Comparison of ENCODE assay signal across 30 cellular contexts in the genomic region with DNA sequence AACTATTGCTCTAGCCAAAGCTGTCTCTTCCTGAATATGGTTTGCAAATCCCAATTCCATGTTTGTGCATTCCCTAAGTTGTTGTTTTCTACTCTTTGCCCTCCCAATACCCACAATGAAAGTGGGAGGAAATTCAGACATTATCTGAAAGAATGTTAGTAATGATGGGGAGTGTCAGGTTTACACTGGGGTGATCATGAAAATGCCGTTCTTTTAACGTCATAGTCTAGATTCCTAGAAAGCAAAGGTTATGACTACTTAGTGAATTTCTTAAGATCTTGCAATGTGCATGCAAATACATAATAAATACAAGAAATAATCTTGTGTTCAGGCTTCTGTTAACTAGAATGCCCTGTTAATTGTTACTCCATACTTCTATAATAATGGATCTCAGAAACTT.
DNase-seq lines count a peak whose midpoint lies in the region; ATAC-seq, FAIRE-seq and TF ChIP-seq lines count a peak whose summit lies in the region.
"Had no signal": no experiment of that assay in that cellular context is flagged by ENCODE, and none has a peak within 500 bp of the region (broad histone marks: within the 10 kb centered on the region; RNA-seq: fewer than 3 reads in every experiment).

No MANE protein-coding gene starts in this region.

- H3K79me1 ChIP-seq in H9 (ENCODE audit: insufficient read depth, low read depth, low read length, poor library complexity, severe bottlenecking) = no peaks in the 10 kb centered on the region

- H4K91ac ChIP-seq in H9 (ENCODE audit: insufficient read length, low read depth, low read length) = no peak overlapping the region

- H4K5ac ChIP-seq in H9 (ENCODE audit: insufficient read length, low read depth, low read length) = no peak overlapping the region

- no peak overlapping the region for H3K23ac ChIP-seq in H9 (ENCODE audit: insufficient read length, low read depth, low read length)

- H3K27me3 ChIP-seq in H9 (ENCODE audit: insufficient read depth, low read length) = no peaks in the 10 kb centered on the region
- H3K27me3 ChIP-seq: esophagus muscularis mucosa, gastroesophageal sphincter, right atrium auricular region, spleen, uterus had no signal

- H3K4me2 ChIP-seq in A549 (peak overlapping the region; percentile 49), H9 (ENCODE audit: insufficient read depth, insufficient read length, low read length) (no peak overlapping the region)

- no peak overlapping the region for H2BK120ac ChIP-seq in H9 (ENCODE audit: low read depth, low read length, poor library complexity, severe bottlenecking)

- TF ChIP-seq EP300 in A549 (IDR thresholded peaks at IDR 0.05) (peak in 1 of 2 experiments; percentile 26; a peak in 1 of 5 replicates), Ishikawa (IDR thresholded peaks at IDR 0.05; ENCODE audit: borderline replicate concordance) (peak; percentile 82)

- no peaks in the 10 kb centered on the region; a peak in 1 of 5 replicates for H3K9me3 Mint-ChIP-seq in H9
- H3K9me3 Mint-ChIP-seq: activated CD4-positive, alpha-beta T cell treated with anti-CD3 and anti-CD28 coated beads, Interleukin-2, amount 10 ng/mL, durations not matched to agents 7 days and 5 days; activated naive CD8-positive, alpha-beta T cell treated with anti-CD3 and anti-CD28 coated beads, Interleukin-2, amount 10 ng/mL, durations not matched to agents 7 days and 5 days; effector memory CD8-positive, alpha-beta T cell; memory B cell; neural crest cell; stimulated activated naive CD8-positive, alpha-beta T cell treated with anti-CD3 and anti-CD28 coated beads, Interleukin-15, amount 100 ng/mL, for 72 hours had no signal

- TF ChIP-seq RAD21 in A549 (conservative IDR thresholded peaks at IDR 0.05 in 1 of 2, IDR thresholded peaks at IDR 0.05 in 1 of 2) (no peak), Ishikawa (IDR thresholded peaks at IDR 0.05; ENCODE audit: low read depth) (no peak; the same call in 1 of the 2 replicates)

- H3K27ac Mint-ChIP-seq in H9 = no peak overlapping the region
- H3K27ac Mint-ChIP-seq: activated CD4-positive, alpha-beta T cell treated with anti-CD3 and anti-CD28 coated beads, Interleukin-2, amount 10 ng/mL, durations not matched to agents 7 days and 5 days; activated naive CD8-positive, alpha-beta T cell treated with anti-CD3 and anti-CD28 coated beads, Interleukin-2, amount 10 ng/mL, durations not matched to agents 7 days and 5 days; effector memory CD8-positive, alpha-beta T cell; memory B cell; stimulated activated naive CD8-positive, alpha-beta T cell treated with anti-CD3 and anti-CD28 coated beads, Interleukin-15, amount 100 ng/mL, for 72 hours; T-cell; WTC11 had no signal

- POLR2A ChIA-PET in A549 (lab: Yijun Ruan, JAX) = no interaction called here

- no peak overlapping the region for H2BK5ac ChIP-seq in H9 (ENCODE audit: insufficient read length, low read length)

- DNase-seq in A549 (ENCODE audit: low read depth in 1 of 2, low spot score in 1 of 2) (peak; percentile 10 to 31), kidney tubule cell (ENCODE audit: low spot score) (peak; percentile 33), SKM-1 treated with dmso at 0.1 percent for 144 hours (lab: John Stamatoyannopoulos, UW; ENCODE audit: unreplicated experiment) (no peak), H9 (no peak), T-helper 1 cell (no peak)
- no peak for DNase-seq in activated CD4-positive, alpha-beta T cell treated with anti-CD3 and anti-CD28 coated beads, Interleukin-2, amount 50 U/mL, for 48 hours
- DNase-seq: 8988T; activated CD4-positive, alpha-beta T cell treated with anti-CD3 and anti-CD28 coated beads, Interleukin-2, amount 10 ng/mL, durations not matched to agents 7 days and 5 days; activated gamma-delta T cell; activated naive CD8-positive, alpha-beta T cell treated with anti-CD3 and anti-CD28 coated beads, Interleukin-2, amount 10 ng/mL, durations not matched to agents 7 days and 5 days; activated T-cell treated with anti-CD3 and anti-CD28 coated beads, Interleukin-2, amount 50 U/mL, for 1 hour; central memory CD4-positive, alpha-beta T cell; effector memory CD8-positive, alpha-beta T cell; NCI-H510A; spleen; stimulated activated CD8-positive, alpha-beta memory T cell treated with anti-CD3 and anti-CD28 coated beads, Interleukin-4, amount 100 ng/mL, for 48 hours; stimulated activated naive CD8-positive, alpha-beta T cell treated with anti-CD3 and anti-CD28 coated beads, Interleukin-15, amount 100 ng/mL, for 72 hours; T-cell; uterus had no signal

- no peak overlapping the region for H2AFZ ChIP-seq in H9 (ENCODE audit: low read length)
- H2AFZ ChIP-seq: parathyroid adenoma had no signal

- no peaks in the 10 kb centered on the region for H3K9me3 ChIP-seq in A549
- H3K9me3 ChIP-seq in H9 (ENCODE audit: control insufficient read depth, low read depth, low read length) = no peaks in the 10 kb centered on the region
- H3K9me3 ChIP-seq: esophagus muscularis mucosa, gastroesophageal sphincter, SJSA1, thoracic aorta, uterus had no signal

- H3K27me3 Mint-ChIP-seq in H9 (ENCODE audit: low read depth) = no peaks in the 10 kb centered on the region
- H3K27me3 Mint-ChIP-seq: activated CD4-positive, alpha-beta T cell treated with anti-CD3 and anti-CD28 coated beads, Interleukin-2, amount 10 ng/mL, durations not matched to agents 7 days and 5 days; memory B cell; stimulated activated naive CD8-positive, alpha-beta T cell treated with anti-CD3 and anti-CD28 coated beads, Interleukin-15, amount 100 ng/mL, for 72 hours; T-cell had no signal

- H3K56ac ChIP-seq in H9 (ENCODE audit: insufficient read length, low read depth, low read length) = no peak overlapping the region

- H3K27ac ChIP-seq in A549 (peak overlapping the region in 1 of 2 experiments; percentile 31; a peak in 1 of 6 replicates), H9 (ENCODE audit: insufficient read length, low read depth, low read length) (no peak overlapping the region)
- H3K27ac ChIP-seq: esophagus muscularis mucosa, gastroesophageal sphincter, parathyroid adenoma, right atrium auricular region, SJSA1, spleen, thoracic aorta, uterus had no signal

- no peak overlapping the region for H2BK15ac ChIP-seq in H9 (ENCODE audit: low read depth, low read length)

- no peaks in the 10 kb centered on the region for H3K23me2 ChIP-seq in H9 (ENCODE audit: insufficient read length, low read depth, low read length, poor library complexity, severe bottlenecking)

- no peaks in the 10 kb centered on the region for H3K36me3 Mint-ChIP-seq in H9 (ENCODE audit: insufficient read depth in 1 of 3, low read depth in 3 of 3)
- H3K36me3 Mint-ChIP-seq: activated naive CD8-positive, alpha-beta T cell treated with anti-CD3 and anti-CD28 coated beads, Interleukin-2, amount 10 ng/mL, durations not matched to agents 7 days and 5 days; memory B cell; T-cell had no signal

- H2AK5ac ChIP-seq in H9 (ENCODE audit: insufficient read length, low read length) = no peak overlapping the region

- peaks cover 20% of the 10 kb centered on the region; the same call in 2 of the 3 replicates for H3K4me1 ChIP-seq in A549
- no peaks in the 10 kb centered on the region for H3K4me1 ChIP-seq in H9 (ENCODE audit: insufficient read depth, low read length)
- H3K4me1 ChIP-seq: gastroesophageal sphincter, parathyroid adenoma, right atrium auricular region, SJSA1, spleen, uterus had no signal

- no peak overlapping the region for H3T11ph ChIP-seq in H9 (ENCODE audit: low read length)

- no peak for TF ChIP-seq CTCF in A549 (IDR thresholded peaks at IDR 0.05)
- TF ChIP-seq CTCF in H9 (conservative IDR thresholded peaks at IDR 0.05) = no peak

- H2BK20ac ChIP-seq in H9 (ENCODE audit: low read depth, low read length, poor library complexity, severe bottlenecking) = no peak overlapping the region

- no peak overlapping the region for H3K4me3 ChIP-seq in A549
- H3K4me3 ChIP-seq: esophagus muscularis mucosa, gastroesophageal sphincter, right atrium auricular region, SJSA1, spleen, thoracic aorta, uterus had no signal

- no peak overlapping the region for H2BK12ac ChIP-seq in H9 (ENCODE audit: insufficient read length, low read depth, low read length)

- FAIRE-seq in A549 (lab: Jason Lieb, UNC) (no peak), endometrium (lab: Jason Lieb, UNC) (peak; percentile 88)

- no peak overlapping the region for H3K4ac ChIP-seq in H9 (ENCODE audit: low read depth, low read length)

- CTCF ChIA-PET in A549 (lab: Yijun Ruan, JAX) = no interaction called here

- H3K4me1 Mint-ChIP-seq in H9 = no peaks in the 10 kb centered on the region
- H3K4me1 Mint-ChIP-seq: activated CD4-positive, alpha-beta T cell treated with anti-CD3 and anti-CD28 coated beads, Interleukin-2, amount 10 ng/mL, durations not matched to agents 7 days and 5 days; activated naive CD8-positive, alpha-beta T cell treated with anti-CD3 and anti-CD28 coated beads, Interleukin-2, amount 10 ng/mL, durations not matched to agents 7 days and 5 days; memory B cell; neural crest cell; stimulated activated naive CD8-positive, alpha-beta T cell treated with anti-CD3 and anti-CD28 coated beads, Interleukin-15, amount 100 ng/mL, for 72 hours; T-cell; WTC11 had no signal

- ATAC-seq in A549 = peak in 1 of 2 experiments; percentile 42; a peak in 1 of 6 replicates
- ATAC-seq: effector memory CD8-positive, alpha-beta T cell; gastroesophageal sphincter; stimulated activated naive CD8-positive, alpha-beta T cell treated with anti-CD3 and anti-CD28 coated beads, Interleukin-15, amount 100 ng/mL, for 72 hours; T-cell; WTC11 had no signal

- H3K18ac ChIP-seq in H9 (ENCODE audit: insufficient read length, low read depth, low read length) = no peak overlapping the region

- no peaks in the 10 kb centered on the region for H3K79me2 ChIP-seq in H9 (ENCODE audit: insufficient read depth, low read length)
- H3K79me2 ChIP-seq: parathyroid adenoma had no signal

- no peak for TF ChIP-seq POLR2A in A549 (IDR thresholded peaks at IDR 0.05; ENCODE audit: low read length)

- WGBS in A549 (ENCODE audit: missing lambda C conversion rate) = 13% methylated on average over 2 of the region's 2 CpGs
- WGBS in H9 (ENCODE audit: extremely low coverage, insufficient read length, low lambda C conversion rate) = no CpG with 5 or more reads among the region's 2 CpGs

- H4K20me1 ChIP-seq in H9 (ENCODE audit: control insufficient read depth, insufficient read depth, insufficient read length) = no peaks in the 10 kb centered on the region

- H3K14ac ChIP-seq in H9 (ENCODE audit: insufficient read depth, low read length) = no peak overlapping the region

- no peak overlapping the region for H3K9ac ChIP-seq in H9 (ENCODE audit: extremely low read depth, insufficient read length, low read length)
- H3K9ac ChIP-seq: parathyroid adenoma had no signal

- no peak overlapping the region for H4K8ac ChIP-seq in H9 (replicated peaks; ENCODE audit: insufficient read length, low read depth, low read length)

- no peak overlapping the region for H3K4me3 Mint-ChIP-seq in H9
- H3K4me3 Mint-ChIP-seq: activated CD4-positive, alpha-beta T cell treated with anti-CD3 and anti-CD28 coated beads, Interleukin-2, amount 10 ng/mL, durations not matched to agents 7 days and 5 days; activated naive CD8-positive, alpha-beta T cell treated with anti-CD3 and anti-CD28 coated beads, Interleukin-2, amount 10 ng/mL, durations not matched to agents 7 days and 5 days; effector memory CD8-positive, alpha-beta T cell; memory B cell; neural crest cell; stimulated activated naive CD8-positive, alpha-beta T cell treated with anti-CD3 and anti-CD28 coated beads, Interleukin-15, amount 100 ng/mL, for 72 hours; T-cell; WTC11 had no signal

TF ChIP-seq in A549, 52 proteins besides CTCF, POLR2A, EP300 and RAD21 (continues in another document):
- no peak for TF ChIP-seq CBX8 (IDR thresholded peaks at IDR 0.05)

Comparison
In these comparisons a context has a peak if more than half of its experiments do, and no peak if none do; other contexts are left out.
1. DNase-seq: peak in A549 (2 of 2) and kidney tubule cell (single experiment); none in activated CD4-positive, alpha-beta T cell treated with anti-CD3 and anti-CD28 coated beads, Interleukin-2, amount 50 U/mL, for 48 hours (0 of 2), SKM-1 treated with dmso at 0.1 percent for 144 hours (single experiment), H9 (single experiment) and T-helper 1 cell (0 of 5).